Comparison of ENCODE assay signal across 19 cellular contexts in the genomic region with DNA sequence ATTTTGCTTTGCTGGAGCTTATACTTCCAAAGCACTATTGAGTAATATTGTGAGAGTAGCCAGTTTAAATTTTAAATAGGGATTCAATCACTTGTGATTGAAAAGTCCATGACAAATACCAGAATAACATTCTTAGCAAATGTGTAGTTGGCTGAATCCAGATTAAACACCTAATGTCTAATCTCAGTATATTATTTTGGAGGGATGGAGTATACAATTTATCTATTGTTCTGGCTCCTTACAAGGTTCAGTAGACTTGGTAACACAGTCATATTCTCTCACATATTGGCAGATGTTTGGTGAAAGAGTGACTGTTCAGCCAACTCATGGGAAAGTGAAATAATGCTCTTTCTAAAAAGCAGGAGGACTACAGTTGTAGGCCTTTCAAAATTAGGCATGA. TPM values are rescaled to one million over a fixed set of nuclear protein-coding genes. Genes with fewer than 3 reads are reported as not detected.
DNase-seq lines count a peak whose midpoint lies in the region; ATAC-seq, FAIRE-seq and TF ChIP-seq lines count a peak whose summit lies in the region.
"Had no signal": no experiment of that assay in that cellular context is flagged by ENCODE, and none has a peak within 500 bp of the region (broad histone marks: within the 10 kb centered on the region; RNA-seq: fewer than 3 reads in every experiment).

No MANE protein-coding gene starts in this region.

- peak overlapping the region; percentile 62 for H3K4me3 ChIP-seq in epithelial cell of proximal tubule (ENCODE audit: low read depth, low read length)
- H3K4me3 ChIP-seq: BLaER1, GM23248 had no signal

- H3K4me3 Mint-ChIP-seq in mesothelial cell of epicardium, result no peak overlapping the region
- H3K4me3 Mint-ChIP-seq: CD14-positive monocyte; CD4-positive, alpha-beta memory T cell; HFFc6 had no signal

- no peak overlapping the region for H3K27ac Mint-ChIP-seq in mesothelial cell of epicardium
- H3K27ac Mint-ChIP-seq: CD14-positive monocyte; CD4-positive, alpha-beta memory T cell; HFFc6 had no signal

- ATAC-seq in left lobe of liver (peak; percentile 22), HG02973 (IDR thresholded peaks at IDR 0.05; ENCODE audit: unreplicated experiment) (no peak)

- TF ChIP-seq CTCF in epithelial cell of proximal tubule (conservative IDR thresholded peaks at IDR 0.05; ENCODE audit: low read depth, low read length), result no peak
- no peak for TF ChIP-seq CTCF in mesothelial cell of epicardium (IDR thresholded peaks at IDR 0.05; ENCODE audit: unreplicated experiment)

- H3K4me1 Mint-ChIP-seq in mesothelial cell of epicardium, result no peaks in the 10 kb centered on the region
- H3K4me1 Mint-ChIP-seq: CD14-positive monocyte; CD4-positive, alpha-beta memory T cell had no signal

- no peak for TF ChIP-seq POLR2A in H54 (IDR thresholded peaks at IDR 0.05; ENCODE audit: low read depth, low read length)

- H3K9me3 Mint-ChIP-seq in mesothelial cell of epicardium, result peaks cover under 1% of the 10 kb centered on the region

- DNase-seq in H54 (ENCODE audit: insufficient read length, low spot score), result no peak
- DNase-seq in epithelial cell of proximal tubule (ENCODE audit: low read depth), result no peak
- DNase-seq in left lobe of liver (ENCODE audit: low spot score), result no peak
- DNase-seq in mesothelial cell of epicardium (ENCODE audit: low spot score in 2 of 2, unreplicated experiment in 2 of 2), result no peak
- DNase-seq in OCI-M1 (lab: John Stamatoyannopoulos, UW), result no peak
- DNase-seq: AML-193; CD4-positive, alpha-beta memory T cell; DMS 273 treated with DMSO at 0.1 percent for 48 hours; GDM1; GM23248; HCEC 1CT; HFFc6 had no signal

- H3K27me3 Mint-ChIP-seq in mesothelial cell of epicardium (ENCODE audit: low read depth), result peaks cover 46% of the 10 kb centered on the region

- H3K36me3 Mint-ChIP-seq in mesothelial cell of epicardium, result no peaks in the 10 kb centered on the region
- H3K36me3 Mint-ChIP-seq: CD14-positive monocyte; CD4-positive, alpha-beta memory T cell had no signal

- FAIRE-seq in H54 (lab: Jason Lieb, UNC), result peak; percentile 6
- FAIRE-seq: GM12892, GM18507 had no signal

RNA-seq across cellular contexts. Expression of gene UGT1A9, which starts 2.2 kb away (rescaled TPM):
- total RNA-seq in epithelial cell of proximal tubule, result not detected in 2 replicates
- total RNA-seq in left lobe of liver, result 95.1 TPM
- not detected in 3 replicates for total RNA-seq in mesothelial cell of epicardium
- total RNA-seq: CD4-positive, alpha-beta memory T cell; GM23248; HFFc6 had no signal

RNA-seq across cellular contexts. Expression of gene UGT1A7, which starts 7.8 kb away (rescaled TPM):
- total RNA-seq in epithelial cell of proximal tubule (0.14 TPM in 1 of 2 replicates, not detected in the other), left lobe of liver (4.1 TPM), mesothelial cell of epicardium (not detected in 3 replicates)
- total RNA-seq: CD4-positive, alpha-beta memory T cell; GM23248; H4; HFFc6 had no signal

RNA-seq across cellular contexts. Expression of gene UGT1A6, which starts 18.8 kb away (rescaled TPM):
- 0.52 and 5.1 TPM in 2 replicates for total RNA-seq in epithelial cell of proximal tubule
- 181 TPM for total RNA-seq in left lobe of liver
- total RNA-seq in mesothelial cell of epicardium, result not detected in 3 replicates
- total RNA-seq: CD4-positive, alpha-beta memory T cell; Daoy; GM23248; HFFc6 had no signal

RNA-seq across cellular contexts. Expression of gene UGT1A10, which starts 37.6 kb away (rescaled TPM):
- total RNA-seq in epithelial cell of proximal tubule, result not detected in 2 replicates
- 0.45 TPM for total RNA-seq in left lobe of liver
- not detected in 3 replicates for total RNA-seq in mesothelial cell of epicardium
- total RNA-seq: CD4-positive, alpha-beta memory T cell; GM23248; H4; HFFc6 had no signal

RNA-seq across cellular contexts. Expression of gene UGT1A5, which starts 38.8 kb away (rescaled TPM):
- total RNA-seq in epithelial cell of proximal tubule, result not detected in 2 replicates
- total RNA-seq in left lobe of liver, result 4.6 TPM
- total RNA-seq in mesothelial cell of epicardium, result not detected in 3 replicates
- total RNA-seq: CD4-positive, alpha-beta memory T cell; GM23248; H4; HFFc6 had no signal

Comparison
In these comparisons a context has a peak if more than half of its experiments do, and no peak if none do; other contexts are left out.
1. RNA of gene UGT1A9, which starts 2.2 kb away (total RNA-seq): 95.1 TPM in left lobe of liver (single experiment); not detected in epithelial cell of proximal tubule and not detected in mesothelial cell of epicardium; every median in the first group is over 10 times any median in the second.
2. RNA of gene UGT1A6, which starts 18.8 kb away (total RNA-seq): 181 TPM in left lobe of liver (single experiment); 0.52 to 5.1 TPM in epithelial cell of proximal tubule and not detected in mesothelial cell of epicardium; every median in the first group is over 10 times any median in the second.